Comparison of ENCODE assay signal across 21 cellular contexts in genomic region chr9:135802876-135803419, GRCh38.
"Had no signal": no experiment of that assay in that cellular context is flagged by ENCODE, and none has a peak within 500 bp of the region (broad histone marks: within the 10 kb centered on the region; RNA-seq: fewer than 3 reads in every experiment).

No MANE protein-coding gene starts in this region.

- H3K36me3 ChIP-seq: lower lobe of right lung, ovary, tibial artery had no signal

- H3K9me3 ChIP-seq: body of pancreas, lower lobe of right lung, ovary, tibial artery had no signal

- H3K27me3 Mint-ChIP-seq: activated CD4-positive, alpha-beta T cell treated with anti-CD3 and anti-CD28 coated beads, Interleukin-2, amount 10 ng/mL, durations not matched to agents 24 days and 14 days had no signal

- H3K27me3 ChIP-seq: body of pancreas, ovary, tibial artery had no signal

- H3K36me3 Mint-ChIP-seq: activated naive CD4-positive, alpha-beta T cell treated with anti-CD3 and anti-CD28 coated beads, Interleukin-2, amount 50 U/mL, for 72 hours had no signal

- H3K4me3 Mint-ChIP-seq: activated B cell treated with CpG ODN at 0.5 μM for 24 hours; activated CD4-positive, alpha-beta T cell treated with anti-CD3 and anti-CD28 coated beads, Interleukin-2, amount 10 ng/mL, durations not matched to agents 24 days and 14 days; activated CD8-positive, alpha-beta T cell treated with anti-CD3 and anti-CD28 coated beads, Interleukin-2, amount 10 ng/mL, durations not matched to agents 7 days and 5 days; activated T-cell treated with anti-CD3 and anti-CD28 coated beads, Interleukin-2, amount 50 U/mL, for 72 hours; central memory CD8-positive, alpha-beta T cell; stimulated activated naive B cell treated with anti-CD40 and anti-IgM and Interleukin-4, amounts not matched to agents 10 μg/mL and 1 μg/mL and 100 μg/mL, for 72 hours had no signal

- DNase-seq: activated B cell treated with CpG ODN at 0.5 μM for 24 hours; activated CD4-positive, alpha-beta T cell treated with anti-CD3 and anti-CD28 coated beads, Interleukin-2, amount 10 ng/mL, durations not matched to agents 24 days and 14 days; activated CD8-positive, alpha-beta memory T cell treated with anti-CD3 and anti-CD28 coated beads, Interleukin-2, amount 50 U/mL, for 4 hours; activated CD8-positive, alpha-beta T cell treated with anti-CD3 and anti-CD28 coated beads, Interleukin-2, amount 10 ng/mL, durations not matched to agents 7 days and 5 days; activated gamma-delta T cell; activated T-cell treated with anti-CD3 and anti-CD28 coated beads, Interleukin-2, amount 50 U/mL, for 72 hours; amygdala; body of pancreas; effector CD8-positive, alpha-beta T cell; foreskin fibroblast; kidney glomerular epithelial cell; lower lobe of right lung; midbrain; ovary; stimulated activated CD4-positive, alpha-beta T cell treated with anti-CD3 and anti-CD28 coated beads, Interleukin-12 subunit alpha, Interleukin-12 subunit beta, amount 100 ng/mL, for 4 hours; stimulated activated naive B cell treated with anti-CD40 and anti-IgM and Interleukin-4, amounts not matched to agents 10 μg/mL and 1 μg/mL and 100 μg/mL, for 72 hours; T-helper 2 cell; tibial artery had no signal

- FAIRE-seq: urothelium cell line had no signal

- H3K4me3 ChIP-seq: body of pancreas, lower lobe of right lung, ovary, tibial artery had no signal

- H3K9me3 Mint-ChIP-seq: activated B cell treated with CpG ODN at 0.5 μM for 24 hours; activated CD4-positive, alpha-beta T cell treated with anti-CD3 and anti-CD28 coated beads, Interleukin-2, amount 10 ng/mL, durations not matched to agents 24 days and 14 days; activated naive CD4-positive, alpha-beta T cell treated with anti-CD3 and anti-CD28 coated beads, Interleukin-2, amount 50 U/mL, for 72 hours; activated T-cell treated with anti-CD3 and anti-CD28 coated beads, Interleukin-2, amount 50 U/mL, for 72 hours; central memory CD8-positive, alpha-beta T cell; stimulated activated naive B cell treated with anti-CD40 and anti-IgM and Interleukin-4, amounts not matched to agents 10 μg/mL and 1 μg/mL and 100 μg/mL, for 72 hours had no signal

- H3K4me1 Mint-ChIP-seq: activated B cell treated with CpG ODN at 0.5 μM for 24 hours; activated CD4-positive, alpha-beta T cell treated with anti-CD3 and anti-CD28 coated beads, Interleukin-2, amount 10 ng/mL, durations not matched to agents 24 days and 14 days had no signal

- H3K4me1 ChIP-seq: body of pancreas, lower lobe of right lung had no signal

- ATAC-seq: activated CD8-positive, alpha-beta T cell treated with anti-CD3 and anti-CD28 coated beads, Interleukin-2, amount 10 ng/mL, durations not matched to agents 7 days and 5 days; activated naive CD4-positive, alpha-beta T cell treated with anti-CD3 and anti-CD28 coated beads, Interleukin-2, amount 50 U/mL, for 72 hours; activated T-cell treated with anti-CD3 and anti-CD28 coated beads, Interleukin-2, amount 50 U/mL, for 72 hours; body of pancreas; lower lobe of right lung; stimulated activated naive B cell treated with anti-CD40 and anti-IgM and Interleukin-4, amounts not matched to agents 10 μg/mL and 1 μg/mL and 100 μg/mL, for 72 hours had no signal

- H3K27ac Mint-ChIP-seq: activated B cell treated with CpG ODN at 0.5 μM for 24 hours; activated CD4-positive, alpha-beta T cell treated with anti-CD3 and anti-CD28 coated beads, Interleukin-2, amount 10 ng/mL, durations not matched to agents 24 days and 14 days; activated CD8-positive, alpha-beta T cell treated with anti-CD3 and anti-CD28 coated beads, Interleukin-2, amount 10 ng/mL, durations not matched to agents 7 days and 5 days; activated T-cell treated with anti-CD3 and anti-CD28 coated beads, Interleukin-2, amount 50 U/mL, for 72 hours; stimulated activated naive B cell treated with anti-CD40 and anti-IgM and Interleukin-4, amounts not matched to agents 10 μg/mL and 1 μg/mL and 100 μg/mL, for 72 hours had no signal

- H3K27ac ChIP-seq: body of pancreas, lower lobe of right lung, ovary, tibial artery had no signal
